11 cellular contexts compared by ENCODE assay signal in the genomic region with DNA sequence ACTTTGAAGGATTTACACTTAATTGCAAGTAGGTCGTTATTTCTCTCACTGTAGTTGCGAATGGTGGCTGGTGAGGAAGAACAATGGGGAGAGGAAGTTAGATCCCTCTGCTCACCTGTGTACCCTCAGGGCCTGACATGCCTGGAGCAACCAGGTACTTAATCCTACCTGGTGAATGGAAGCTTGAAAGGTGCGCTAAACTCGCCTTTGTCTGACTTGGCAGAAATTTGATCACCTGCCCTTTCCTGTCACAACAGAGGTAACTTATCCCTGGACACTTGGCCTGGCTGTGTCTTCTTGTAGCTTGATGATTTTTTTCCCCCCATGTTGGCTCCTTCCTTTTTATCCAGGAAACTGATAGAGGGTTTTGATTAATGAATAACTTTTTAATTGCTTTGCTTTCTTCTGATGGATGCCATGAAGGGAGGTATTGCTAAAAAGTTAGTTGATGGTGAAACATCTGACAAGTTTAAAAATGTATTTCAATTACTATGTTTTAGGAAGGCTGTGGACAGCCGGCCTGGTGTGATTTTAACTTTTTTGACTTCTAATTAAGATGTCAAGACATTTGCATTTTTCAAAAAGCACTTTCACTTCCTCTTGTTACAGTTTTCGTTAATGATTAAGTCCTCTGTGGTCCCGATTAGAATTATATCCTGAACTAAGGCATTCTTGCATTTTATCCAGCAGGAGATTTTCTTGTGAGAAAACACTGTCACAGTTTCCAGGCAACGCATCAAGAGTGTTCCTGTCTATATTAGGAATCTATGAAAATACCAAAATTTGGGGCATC. TPM values are rescaled to one million over a fixed set of nuclear protein-coding genes. Genes with fewer than 3 reads are reported as not detected.
DNase-seq lines count a peak whose midpoint lies in the region; ATAC-seq, FAIRE-seq and TF ChIP-seq lines count a peak whose summit lies in the region.
"Had no signal": no experiment of that assay in that cellular context is flagged by ENCODE, and none has a peak within 500 bp of the region (broad histone marks: within the 10 kb centered on the region; RNA-seq: fewer than 3 reads in every experiment).

No MANE protein-coding gene starts in this region.

- intact Hi-C loops in right lobe of liver (cut with DNase I): no loop called here

- H3K27ac Mint-ChIP-seq in IgD-negative memory B cell: peak overlapping the region in 2 of 3 donors; percentile 16 to 48
- no peak overlapping the region for H3K27ac Mint-ChIP-seq in activated CD8-positive, alpha-beta memory T cell treated with anti-CD3 and anti-CD28 coated beads, Interleukin-2, amount 10 ng/mL, durations not matched to agents 7 days and 5 days
- no peak overlapping the region for H3K27ac Mint-ChIP-seq in activated CD4-positive, alpha-beta memory T cell treated with anti-CD3 and anti-CD28 coated beads, Interleukin-2, amount 10 ng/mL, durations not matched to agents 7 days and 5 days

- CTCF ChIA-PET in activated CD8-positive, alpha-beta memory T cell treated with anti-CD3 and anti-CD28 coated beads, Interleukin-2, amount 10 ng/mL, durations not matched to agents 7 days and 5 days (lab: Charles Lee): interaction anchor here (0.6 kb wide), 1 partner anchor 392 kb away, joined by 3 read pairs; no protein-coding TSS in a partner anchor
- CTCF ChIA-PET in activated CD4-positive, alpha-beta memory T cell treated with anti-CD3 and anti-CD28 coated beads, Interleukin-2, amount 10 ng/mL, durations not matched to agents 7 days and 5 days (lab: Charles Lee): no interaction called here

- H3K9me3 Mint-ChIP-seq in IgD-negative memory B cell: no peaks in the 10 kb centered on the region
- H3K9me3 Mint-ChIP-seq in activated CD8-positive, alpha-beta memory T cell treated with anti-CD3 and anti-CD28 coated beads, Interleukin-2, amount 10 ng/mL, durations not matched to agents 7 days and 5 days (ENCODE audit: low read depth): no peaks in the 10 kb centered on the region
- H3K9me3 Mint-ChIP-seq in activated CD4-positive, alpha-beta memory T cell treated with anti-CD3 and anti-CD28 coated beads, Interleukin-2, amount 10 ng/mL, durations not matched to agents 7 days and 5 days: peaks cover 17% of the 10 kb centered on the region

- H3K27ac ChIP-seq in right lobe of liver: no peak overlapping the region

- ATAC-seq in GM21723 (IDR thresholded peaks at IDR 0.05; ENCODE audit: unreplicated experiment) (peak; percentile 87), right lobe of liver (no peak)
- ATAC-seq in activated CD8-positive, alpha-beta memory T cell treated with anti-CD3 and anti-CD28 coated beads, Interleukin-2, amount 10 ng/mL, durations not matched to agents 7 days and 5 days: no peak
- ATAC-seq: Panc1 had no signal

- TF ChIP-seq CTCF in right lobe of liver (IDR thresholded peaks at IDR 0.05): no peak

- H3K4me3 Mint-ChIP-seq in IgD-negative memory B cell: peak overlapping the region; percentile 5 to 80 (median 50)
- H3K4me3 Mint-ChIP-seq in activated CD8-positive, alpha-beta memory T cell treated with anti-CD3 and anti-CD28 coated beads, Interleukin-2, amount 10 ng/mL, durations not matched to agents 7 days and 5 days: no peak overlapping the region
- no peak overlapping the region for H3K4me3 Mint-ChIP-seq in activated CD4-positive, alpha-beta memory T cell treated with anti-CD3 and anti-CD28 coated beads, Interleukin-2, amount 10 ng/mL, durations not matched to agents 7 days and 5 days

- H3K27me3 Mint-ChIP-seq in IgD-negative memory B cell: no peaks in the 10 kb centered on the region
- peaks cover 6% of the 10 kb centered on the region for H3K27me3 Mint-ChIP-seq in activated CD8-positive, alpha-beta memory T cell treated with anti-CD3 and anti-CD28 coated beads, Interleukin-2, amount 10 ng/mL, durations not matched to agents 7 days and 5 days
- no peaks in the 10 kb centered on the region for H3K27me3 Mint-ChIP-seq in activated CD4-positive, alpha-beta memory T cell treated with anti-CD3 and anti-CD28 coated beads, Interleukin-2, amount 10 ng/mL, durations not matched to agents 7 days and 5 days

- POLR2A ChIA-PET in activated CD4-positive, alpha-beta memory T cell treated with anti-CD3 and anti-CD28 coated beads, Interleukin-2, amount 10 ng/mL, durations not matched to agents 7 days and 5 days (lab: Charles Lee): no interaction called here

- TF ChIP-seq POLR2A in GM12891 (IDR thresholded peaks at IDR 0.05; ENCODE audit: low read depth, low read length) (no peak), right lobe of liver (IDR thresholded peaks at IDR 0.05) (no peak)

- 22% methylated on average over 6 of the region's 8 CpGs for WGBS in right lobe of liver (ENCODE audit: insufficient coverage, low coverage, low lambda C conversion rate, missing lambda C conversion rate)

- FAIRE-seq in GM12891 (lab: Jason Lieb, UNC): peak; percentile 65
- FAIRE-seq: G401.6 had no signal

- H3K36me3 ChIP-seq in right lobe of liver: no peaks in the 10 kb centered on the region

- H3K4me3 ChIP-seq in right lobe of liver: no peak overlapping the region

- H3K27me3 ChIP-seq in right lobe of liver: no peaks in the 10 kb centered on the region

- no peaks in the 10 kb centered on the region for H3K4me1 ChIP-seq in right lobe of liver

- no peak for DNase-seq in GM12891 (ENCODE audit: insufficient read length, low spot score)
- peak; percentile 80 for DNase-seq in iPS DF 19.7 (ENCODE audit: low read depth, low spot score)
- no peak for DNase-seq in right lobe of liver
- no peak for DNase-seq in activated CD8-positive, alpha-beta memory T cell treated with anti-CD3 and anti-CD28 coated beads, Interleukin-2, amount 10 ng/mL, durations not matched to agents 7 days and 5 days
- DNase-seq in activated CD4-positive, alpha-beta memory T cell treated with anti-CD3 and anti-CD28 coated beads, Interleukin-2, amount 10 ng/mL, durations not matched to agents 7 days and 5 days: no peak
- no peak for DNase-seq in activated effector memory CD4-positive, alpha-beta T cell treated with Interleukin-2 at 50 U/mL for 16 hours

- H3K9me3 ChIP-seq in right lobe of liver: no peaks in the 10 kb centered on the region

- H3K4me1 Mint-ChIP-seq in IgD-negative memory B cell: peaks cover 16 to 27% (median 25%) of the 10 kb centered on the region in 3 donors
- no peaks in the 10 kb centered on the region for H3K4me1 Mint-ChIP-seq in activated CD8-positive, alpha-beta memory T cell treated with anti-CD3 and anti-CD28 coated beads, Interleukin-2, amount 10 ng/mL, durations not matched to agents 7 days and 5 days
- H3K4me1 Mint-ChIP-seq in activated CD4-positive, alpha-beta memory T cell treated with anti-CD3 and anti-CD28 coated beads, Interleukin-2, amount 10 ng/mL, durations not matched to agents 7 days and 5 days: peaks cover 5% of the 10 kb centered on the region

- H3K36me3 Mint-ChIP-seq in IgD-negative memory B cell: no peaks in the 10 kb centered on the region
- H3K36me3 Mint-ChIP-seq in activated CD8-positive, alpha-beta memory T cell treated with anti-CD3 and anti-CD28 coated beads, Interleukin-2, amount 10 ng/mL, durations not matched to agents 7 days and 5 days: peaks cover 1% of the 10 kb centered on the region
- H3K36me3 Mint-ChIP-seq in activated CD4-positive, alpha-beta memory T cell treated with anti-CD3 and anti-CD28 coated beads, Interleukin-2, amount 10 ng/mL, durations not matched to agents 7 days and 5 days (ENCODE audit: low read depth): peaks cover 7% of the 10 kb centered on the region

TF ChIP-seq in GM12891, 5 proteins besides CTCF, POLR2A, EP300 and RAD21:
- TF ChIP-seq POLR2AphosphoS5 (IDR thresholded peaks at IDR 0.05; ENCODE audit: low read depth, low read length): no peak
- TF ChIP-seq TAF1 (IDR thresholded peaks at IDR 0.05; ENCODE audit: low read depth, low read length): no peak
- TF ChIP-seq PAX5 (IDR thresholded peaks at IDR 0.05; ENCODE audit: insufficient read depth, low read length, severe bottlenecking): no peak
- TF ChIP-seq SPI1 (IDR thresholded peaks at IDR 0.05; ENCODE audit: low read depth, low read length): peak; percentile 97
- no peak for TF ChIP-seq POU2F2 (IDR thresholded peaks at IDR 0.05; ENCODE audit: low read depth, low read length)
TF ChIP-seq in GM12891: peak in this region for 1.

RNA-seq across cellular contexts. Expression of a gene that starts 9.2 kb away (rescaled TPM):
- 16.4 TPM for polyA plus RNA-seq in GM12891 (2012; ENCODE audit: low read depth, missing spikeins)
- 3.1 TPM for polyA plus RNA-seq in IgD-negative memory B cell
- total RNA-seq in right lobe of liver: under 1 TPM; 0.14 to 0.25 (median 0.18) TPM
- 1 to 10 TPM in 1 of 2 experiments, under 1 TPM in 1; 0.44 to 4.0 TPM for total RNA-seq in activated CD8-positive, alpha-beta memory T cell treated with anti-CD3 and anti-CD28 coated beads, Interleukin-2, amount 10 ng/mL, durations not matched to agents 7 days and 5 days
- total RNA-seq in activated CD4-positive, alpha-beta memory T cell treated with anti-CD3 and anti-CD28 coated beads, Interleukin-2, amount 10 ng/mL, durations not matched to agents 7 days and 5 days: 1 to 10 TPM; 2.7 to 3.1 TPM
- total RNA-seq: pulmonary artery endothelial cell had no signal

Comparison
In these comparisons a context has a peak if more than half of its experiments do, and no peak if none do; other contexts are left out.
1. H3K27ac Mint-ChIP-seq: peak in IgD-negative memory B cell (2 of 3); none in activated CD8-positive, alpha-beta memory T cell treated with anti-CD3 and anti-CD28 coated beads, Interleukin-2, amount 10 ng/mL, durations not matched to agents 7 days and 5 days (single experiment) and activated CD4-positive, alpha-beta memory T cell treated with anti-CD3 and anti-CD28 coated beads, Interleukin-2, amount 10 ng/mL, durations not matched to agents 7 days and 5 days (single experiment).
2. H3K4me3 Mint-ChIP-seq: peak in IgD-negative memory B cell (4 of 4); none in activated CD8-positive, alpha-beta memory T cell treated with anti-CD3 and anti-CD28 coated beads, Interleukin-2, amount 10 ng/mL, durations not matched to agents 7 days and 5 days (single experiment) and activated CD4-positive, alpha-beta memory T cell treated with anti-CD3 and anti-CD28 coated beads, Interleukin-2, amount 10 ng/mL, durations not matched to agents 7 days and 5 days (single experiment).